In genomic region chr11:120586072-120586471, GRCh38 we compare ENCODE assay signal across 17 cellular contexts.
A peak's percentile ranks its signal among the peaks of the same experiment; 100 is the strongest.
DNase-seq lines count a peak whose midpoint lies in the region; ATAC-seq, FAIRE-seq and TF ChIP-seq lines count a peak whose summit lies in the region.
"Had no signal": no experiment of that assay in that cellular context is flagged by ENCODE, and none has a peak within 500 bp of the region (broad histone marks: within the 10 kb centered on the region; RNA-seq: fewer than 3 reads in every experiment).

No MANE protein-coding gene starts in this region.

- no peaks in the 10 kb centered on the region for H3K36me3 ChIP-seq in OCI-LY3 (replicated peaks; ENCODE audit: low read depth, low read length)
- no peaks in the 10 kb centered on the region for H3K36me3 ChIP-seq in kidney (ENCODE audit: control insufficient read depth in 1 of 2, insufficient read depth in 2 of 2, low read length in 2 of 2)
- no peaks in the 10 kb centered on the region for H3K36me3 ChIP-seq in suprapubic skin
- H3K36me3 ChIP-seq: BLaER1 treated with 17β-estradiol and CSF1 and Interleukin-3, amounts not matched to agents 10 nM and 100 nM; HAP-1 had no signal

- no peaks in the 10 kb centered on the region for H4K20me1 ChIP-seq in OCI-LY3 (ENCODE audit: insufficient read depth, low read length)

- TF ChIP-seq CTCF in OCI-LY3 (IDR thresholded peaks at IDR 0.05; ENCODE audit: low read depth, low read length) (no peak), kidney (IDR thresholded peaks at IDR 0.05; ENCODE audit: borderline replicate concordance, extremely low read depth, insufficient read depth) (no peak), suprapubic skin (IDR thresholded peaks at IDR 0.05) (no peak)

- TF ChIP-seq EP300 in suprapubic skin (IDR thresholded peaks at IDR 0.05), result no peak

- no peak for DNase-seq in GM12891 (ENCODE audit: insufficient read length, low spot score)
- DNase-seq in kidney, result peak; percentile 4
- DNase-seq in stimulated activated naive B cell treated with anti-CD40 and anti-IgM and Interleukin-4, amounts not matched to agents 10 μg/mL and 1 μg/mL and 100 μg/mL, for 72 hours, result no peak
- no peak for DNase-seq in suprapubic skin (ENCODE audit: low spot score in 2 of 2)
- DNase-seq: Calu3; CD8-positive, alpha-beta T cell; DMS53; DND-41; EL; GM23248 had no signal

- peak overlapping the region; percentile 1 for H3K27ac Mint-ChIP-seq in stimulated activated naive B cell treated with anti-CD40 and anti-IgM and Interleukin-4, amounts not matched to agents 10 μg/mL and 1 μg/mL and 100 μg/mL, for 72 hours
- H3K27ac Mint-ChIP-seq: B cell; CD8-positive, alpha-beta T cell had no signal

- H3K9ac ChIP-seq in OCI-LY3 (ENCODE audit: low read length), result no peak overlapping the region
- H3K9ac ChIP-seq in kidney (ENCODE audit: low read length in 2 of 2), result no peak overlapping the region
- H3K9ac ChIP-seq: BLaER1 treated with 17β-estradiol and CSF1 and Interleukin-3, amounts not matched to agents 10 nM and 100 nM; GM23248 had no signal

- H3K27me3 Mint-ChIP-seq in stimulated activated naive B cell treated with anti-CD40 and anti-IgM and Interleukin-4, amounts not matched to agents 10 μg/mL and 1 μg/mL and 100 μg/mL, for 72 hours, result peaks cover 24 to 45% of the 10 kb centered on the region in 2 donors

- 66% methylated on average over 3 of the region's 3 CpGs for WGBS in suprapubic skin

- H3K4me1 ChIP-seq in OCI-LY3 (ENCODE audit: low read length) (peaks cover 13% of the 10 kb centered on the region), kidney (ENCODE audit: control insufficient read depth in 1 of 2, insufficient read depth in 1 of 2, low read depth in 1 of 2, low read length in 2 of 2) (no peaks in the 10 kb centered on the region), suprapubic skin (no peaks in the 10 kb centered on the region)
- H3K4me1 ChIP-seq: HAP-1 had no signal

- no peak overlapping the region for H3K4me3 Mint-ChIP-seq in stimulated activated naive B cell treated with anti-CD40 and anti-IgM and Interleukin-4, amounts not matched to agents 10 μg/mL and 1 μg/mL and 100 μg/mL, for 72 hours
- H3K4me3 Mint-ChIP-seq: B cell; CD8-positive, alpha-beta T cell had no signal

- H3K4me3 ChIP-seq in OCI-LY3 (ENCODE audit: low read length) (no peak overlapping the region), kidney (ENCODE audit: low read length in 2 of 2) (no peak overlapping the region), suprapubic skin (no peak overlapping the region)
- H3K4me3 ChIP-seq: BLaER1 treated with 17β-estradiol and CSF1 and Interleukin-3, amounts not matched to agents 10 nM and 100 nM; GM23248; HAP-1 had no signal

- TF ChIP-seq POLR2A in GM12891 (IDR thresholded peaks at IDR 0.05; ENCODE audit: low read depth, low read length), result no peak
- TF ChIP-seq POLR2A in suprapubic skin (IDR thresholded peaks at IDR 0.05), result no peak

- H3K27me3 ChIP-seq in OCI-LY3 (ENCODE audit: low read depth, low read length), result peaks cover 9% of the 10 kb centered on the region; the same call in 1 of the 2 replicates
- peaks cover 9% of the 10 kb centered on the region for H3K27me3 ChIP-seq in suprapubic skin

- FAIRE-seq in GM12891 (lab: Jason Lieb, UNC) (no peak), kidney (lab: Jason Lieb, UNC) (no peak)
- FAIRE-seq: GM18507 had no signal

- ATAC-seq in stimulated activated naive B cell treated with anti-CD40 and anti-IgM and Interleukin-4, amounts not matched to agents 10 μg/mL and 1 μg/mL and 100 μg/mL, for 72 hours (replicated peaks), result no peak
- ATAC-seq in HG03045 (IDR thresholded peaks at IDR 0.05; ENCODE audit: unreplicated experiment), result no peak
- ATAC-seq: CD8-positive, alpha-beta T cell had no signal

- H3K9me3 Mint-ChIP-seq in stimulated activated naive B cell treated with anti-CD40 and anti-IgM and Interleukin-4, amounts not matched to agents 10 μg/mL and 1 μg/mL and 100 μg/mL, for 72 hours, result peaks cover 12 to 22% of the 10 kb centered on the region in 2 donors

- H3K4me2 ChIP-seq in OCI-LY3 (ENCODE audit: low read length), result peak overlapping the region; percentile 33
- H3K4me2 ChIP-seq: BLaER1 treated with 17β-estradiol and CSF1 and Interleukin-3, amounts not matched to agents 10 nM and 100 nM had no signal

- H3K9me3 ChIP-seq in OCI-LY3 (ENCODE audit: insufficient read depth, low read length), result no peaks in the 10 kb centered on the region
- peaks cover 0 to 9% of the 10 kb centered on the region in 2 donors for H3K9me3 ChIP-seq in kidney (ENCODE audit: control insufficient read depth in 1 of 2, low read length in 2 of 2)
- no peaks in the 10 kb centered on the region for H3K9me3 ChIP-seq in suprapubic skin

- intact Hi-C loops in kidney (cut with DNase I), result no loop called here

- peaks cover 12 to 14% of the 10 kb centered on the region in 2 donors for H3K4me1 Mint-ChIP-seq in stimulated activated naive B cell treated with anti-CD40 and anti-IgM and Interleukin-4, amounts not matched to agents 10 μg/mL and 1 μg/mL and 100 μg/mL, for 72 hours
- H3K4me1 Mint-ChIP-seq: B cell had no signal

- no peak overlapping the region for H3K27ac ChIP-seq in OCI-LY3 (ENCODE audit: low read length)
- no peak overlapping the region for H3K27ac ChIP-seq in kidney (ENCODE audit: low read depth in 2 of 2, low read length in 2 of 2)
- no peak overlapping the region for H3K27ac ChIP-seq in suprapubic skin
- H3K27ac ChIP-seq: BLaER1 treated with 17β-estradiol and CSF1 and Interleukin-3, amounts not matched to agents 10 nM and 100 nM; GM23248; HL-60 had no signal

- peaks cover 3 to 14% of the 10 kb centered on the region in 2 donors for H3K36me3 Mint-ChIP-seq in stimulated activated naive B cell treated with anti-CD40 and anti-IgM and Interleukin-4, amounts not matched to agents 10 μg/mL and 1 μg/mL and 100 μg/mL, for 72 hours
- H3K36me3 Mint-ChIP-seq: CD8-positive, alpha-beta T cell had no signal

- no peaks in the 10 kb centered on the region for H3K79me2 ChIP-seq in OCI-LY3 (ENCODE audit: low read length)

- peak overlapping the region; percentile 12; the same call in 1 of the 2 replicates for H2AFZ ChIP-seq in OCI-LY3 (ENCODE audit: low read depth, low read length)
- H2AFZ ChIP-seq: GM23248 had no signal

TF ChIP-seq in GM12891, 5 proteins besides CTCF, POLR2A, EP300 and RAD21:
- TF ChIP-seq PAX5 (IDR thresholded peaks at IDR 0.05; ENCODE audit: insufficient read depth, low read length, severe bottlenecking), result no peak
- 0 out of 2 replicates have a peak, but pooled peaks have one; percentile 50 for TF ChIP-seq POU2F2 (IDR thresholded peaks at IDR 0.05; ENCODE audit: low read depth, low read length)
